8 cellular contexts compared by ENCODE assay signal in the genomic region with DNA sequence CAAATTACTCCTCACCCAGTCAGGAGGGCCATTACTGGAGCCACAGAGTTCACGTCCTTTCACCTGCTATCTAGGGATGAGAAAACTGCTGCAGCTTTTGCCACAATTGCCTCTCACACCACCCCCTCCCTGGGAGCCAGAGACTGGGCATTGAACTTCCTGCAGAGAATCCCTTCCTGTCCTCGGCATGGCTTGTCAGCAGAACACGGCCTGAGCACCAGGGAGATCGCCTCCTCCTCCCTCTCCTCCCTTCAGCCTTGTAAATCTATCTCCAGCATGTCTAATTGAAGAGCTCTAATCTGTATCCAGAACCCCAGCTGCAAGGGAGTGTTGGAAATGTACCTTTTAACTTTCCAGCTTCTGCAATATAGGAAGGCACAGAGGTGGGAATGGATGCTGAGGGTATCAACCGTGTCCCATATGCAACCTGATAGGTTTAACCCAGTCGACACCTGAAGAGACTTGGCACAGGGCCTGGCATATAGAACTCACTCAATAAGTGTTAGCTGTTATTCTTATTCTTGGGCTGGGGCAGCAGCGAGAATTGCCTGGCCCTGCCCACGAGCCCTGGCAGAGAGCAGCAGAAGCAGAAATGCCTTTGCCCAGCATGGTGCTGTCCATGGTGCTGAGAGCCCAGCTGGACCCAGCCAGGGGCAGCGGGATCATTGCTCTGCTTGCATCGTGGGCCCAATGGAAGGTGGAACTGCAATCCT. TPM values are rescaled to one million over a fixed set of nuclear protein-coding genes. Genes with fewer than 3 reads are reported as not detected.
DNase-seq lines count a peak whose midpoint lies in the region; ATAC-seq and TF ChIP-seq lines count a peak whose summit lies in the region.

No MANE protein-coding gene starts in this region.

- peak; percentile 8 for DNase-seq in GM04503 (ENCODE audit: low read depth)
- peak; percentile 64 for DNase-seq in NCI-H1417 treated with DMSO at 0.1 percent for 48 hours (lab: John Stamatoyannopoulos, UW)
- DNase-seq in activated CD4-positive, alpha-beta T cell treated with anti-CD3 and anti-CD28 coated beads, Interleukin-2, amount 10 ng/mL, durations not matched to agents 24 days and 14 days: peak; percentile 89
- DNase-seq in ecto neural progenitor cell (ENCODE audit: low spot score): peak; percentile 88
- peak; percentile 73 to 88 for DNase-seq in mesothelial cell of epicardium (ENCODE audit: low spot score in 2 of 2, unreplicated experiment in 2 of 2)
- DNase-seq in stimulated activated naive CD4-positive, alpha-beta T cell (lab: John Stamatoyannopoulos, UW): peak in 5 of 6 experiments; percentile 6 to 27 (median 18)
- DNase-seq in NCI-H187 (lab: John Stamatoyannopoulos, UW): no peak

- no peak overlapping the region for H3K4me3 Mint-ChIP-seq in activated CD4-positive, alpha-beta T cell treated with anti-CD3 and anti-CD28 coated beads, Interleukin-2, amount 10 ng/mL, durations not matched to agents 24 days and 14 days
- no peak overlapping the region for H3K4me3 Mint-ChIP-seq in mesothelial cell of epicardium

- ATAC-seq in HG03135 (IDR thresholded peaks at IDR 0.05; ENCODE audit: unreplicated experiment): no peak

- no peaks in the 10 kb centered on the region for H3K27me3 Mint-ChIP-seq in activated CD4-positive, alpha-beta T cell treated with anti-CD3 and anti-CD28 coated beads, Interleukin-2, amount 10 ng/mL, durations not matched to agents 24 days and 14 days
- H3K27me3 Mint-ChIP-seq in mesothelial cell of epicardium (ENCODE audit: low read depth): peaks cover 40% of the 10 kb centered on the region

- intact Hi-C loops in activated CD4-positive, alpha-beta T cell treated with anti-CD3 and anti-CD28 coated beads, Interleukin-2, amount 10 ng/mL, durations not matched to agents 24 days and 14 days (cut with micrococcal nuclease): no loop called here

- H3K4me1 Mint-ChIP-seq in activated CD4-positive, alpha-beta T cell treated with anti-CD3 and anti-CD28 coated beads, Interleukin-2, amount 10 ng/mL, durations not matched to agents 24 days and 14 days: no peaks in the 10 kb centered on the region
- no peaks in the 10 kb centered on the region for H3K4me1 Mint-ChIP-seq in mesothelial cell of epicardium

- no peak overlapping the region for H3K27ac Mint-ChIP-seq in activated CD4-positive, alpha-beta T cell treated with anti-CD3 and anti-CD28 coated beads, Interleukin-2, amount 10 ng/mL, durations not matched to agents 24 days and 14 days
- H3K27ac Mint-ChIP-seq in mesothelial cell of epicardium: no peak overlapping the region

- no peaks in the 10 kb centered on the region for H3K9me3 Mint-ChIP-seq in activated CD4-positive, alpha-beta T cell treated with anti-CD3 and anti-CD28 coated beads, Interleukin-2, amount 10 ng/mL, durations not matched to agents 24 days and 14 days
- H3K9me3 Mint-ChIP-seq in mesothelial cell of epicardium: no peaks in the 10 kb centered on the region

- TF ChIP-seq CTCF in mesothelial cell of epicardium (IDR thresholded peaks at IDR 0.05; ENCODE audit: unreplicated experiment): no peak

- no peaks in the 10 kb centered on the region for H3K36me3 Mint-ChIP-seq in activated CD4-positive, alpha-beta T cell treated with anti-CD3 and anti-CD28 coated beads, Interleukin-2, amount 10 ng/mL, durations not matched to agents 24 days and 14 days (ENCODE audit: low read depth)
- no peaks in the 10 kb centered on the region for H3K36me3 Mint-ChIP-seq in mesothelial cell of epicardium

RNA-seq across cellular contexts. Expression of gene TMEM63C, which starts 26.8 kb away (rescaled TPM):
- total RNA-seq in activated CD4-positive, alpha-beta T cell treated with anti-CD3 and anti-CD28 coated beads, Interleukin-2, amount 10 ng/mL, durations not matched to agents 24 days and 14 days: 1.3 and 2.3 TPM in 2 replicates
- total RNA-seq in mesothelial cell of epicardium: 6.2 to 7.7 TPM (median 7.0 TPM) in 3 replicates

Comparison
In these comparisons a context has a peak if more than half of its experiments do, and no peak if none do; other contexts are left out.
1. DNase-seq: peak in GM04503 (single experiment), NCI-H1417 treated with DMSO at 0.1 percent for 48 hours (single experiment), activated CD4-positive, alpha-beta T cell treated with anti-CD3 and anti-CD28 coated beads, Interleukin-2, amount 10 ng/mL, durations not matched to agents 24 days and 14 days (single experiment), ecto neural progenitor cell (single experiment), mesothelial cell of epicardium (2 of 2) and stimulated activated naive CD4-positive, alpha-beta T cell (5 of 6); none in NCI-H187 (0 of 2).